In genomic region chr11:57792870-57793269, GRCh38 we compare ENCODE assay signal across 1 cellular context.
TF ChIP-seq lines count a peak whose summit lies in the region.

No MANE protein-coding gene starts in this region.

TF ChIP-seq in HCT116, 20 proteins besides CTCF, POLR2A, EP300 and RAD21 (continued from another document):
- TF ChIP-seq, protein P1, sequence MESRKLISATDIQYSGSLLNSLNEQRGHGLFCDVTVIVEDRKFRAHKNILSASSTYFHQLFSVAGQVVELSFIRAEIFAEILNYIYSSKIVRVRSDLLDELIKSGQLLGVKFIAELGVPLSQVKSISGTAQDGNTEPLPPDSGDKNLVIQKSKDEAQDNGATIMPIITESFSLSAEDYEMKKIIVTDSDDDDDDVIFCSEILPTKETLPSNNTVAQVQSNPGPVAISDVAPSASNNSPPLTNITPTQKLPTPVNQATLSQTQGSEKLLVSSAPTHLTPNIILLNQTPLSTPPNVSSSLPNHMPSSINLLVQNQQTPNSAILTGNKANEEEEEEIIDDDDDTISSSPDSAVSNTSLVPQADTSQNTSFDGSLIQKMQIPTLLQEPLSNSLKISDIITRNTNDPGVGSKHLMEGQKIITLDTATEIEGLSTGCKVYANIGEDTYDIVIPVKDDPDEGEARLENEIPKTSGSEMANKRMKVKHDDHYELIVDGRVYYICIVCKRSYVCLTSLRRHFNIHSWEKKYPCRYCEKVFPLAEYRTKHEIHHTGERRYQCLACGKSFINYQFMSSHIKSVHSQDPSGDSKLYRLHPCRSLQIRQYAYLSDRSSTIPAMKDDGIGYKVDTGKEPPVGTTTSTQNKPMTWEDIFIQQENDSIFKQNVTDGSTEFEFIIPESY (IDR thresholded peaks at IDR 0.05; ENCODE audit: extremely low read depth, insufficient replicate concordance, low read length) = no peak
- TF ChIP-seq SIN3A (IDR thresholded peaks at IDR 0.05; ENCODE audit: low read depth) = no peak
- TF ChIP-seq FOSL1 (IDR thresholded peaks at IDR 0.05; ENCODE audit: low read depth) = no peak
- no peak for TF ChIP-seq ZFX (IDR thresholded peaks at IDR 0.05)
- TF ChIP-seq ZNF274 (IDR thresholded peaks at IDR 0.05; ENCODE audit: low read depth, low read length) = no peak
- no peak for TF ChIP-seq CBX3 (IDR thresholded peaks at IDR 0.05; ENCODE audit: low read depth)
- no peak for TF ChIP-seq SP1 (IDR thresholded peaks at IDR 0.05; ENCODE audit: low read depth)
- TF ChIP-seq TCF7L2 (IDR thresholded peaks at IDR 0.05; ENCODE audit: borderline replicate concordance, extremely low read depth, insufficient read depth, insufficient read length) = no peak
- TF ChIP-seq ELF1 (IDR thresholded peaks at IDR 0.05; ENCODE audit: borderline replicate concordance, low read depth) = no peak
